ENCODE assay signal across 7 cellular contexts in genomic region chr14:36271939-36272907, GRCh38. TPM values are rescaled to one million over a fixed set of nuclear protein-coding genes. Genes with fewer than 3 reads are reported as not detected.
DNase-seq lines count a peak whose midpoint lies in the region; ATAC-seq, FAIRE-seq and TF ChIP-seq lines count a peak whose summit lies in the region.

No MANE protein-coding gene starts in this region.

- no peaks in the 10 kb centered on the region for H3K36me3 Mint-ChIP-seq in activated naive CD8-positive, alpha-beta T cell

- H3K79me2 ChIP-seq in HepG2 (ENCODE audit: insufficient read depth, low read length) = no peaks in the 10 kb centered on the region

- TF ChIP-seq RAD21 in HepG2 (CRISPR knock-in tag; IDR thresholded peaks at IDR 0.05) = no peak

- H3K27ac ChIP-seq in HepG2 (ENCODE audit: extremely low read length, insufficient read depth, low read length) = no peak overlapping the region

- H3K27ac Mint-ChIP-seq in activated naive CD8-positive, alpha-beta T cell = no peak overlapping the region
- H3K27ac Mint-ChIP-seq in stimulated activated naive CD8-positive, alpha-beta T cell treated with anti-CD3 and anti-CD28 coated beads, Interleukin-15, amount 100 ng/mL, for 72 hours = peak overlapping the region in 1 of 2 donors; percentile 47

- in situ Hi-C loops in HepG2 (cut with HindIII; ENCODE audit: extremely low pct_ligation_motif_present, low pct_unique_long_range_greater_than_20kb) = no loop called here

- BruUV-seq in HepG2 (replicated peaks; lab: Mats Ljungman, UMichigan) = no TSS peak

- H3K4me2 ChIP-seq in HepG2 (ENCODE audit: low read depth, low read length) = no peak overlapping the region

- no peak for TF ChIP-seq CTCF in HepG2 (CRISPR knock-in tag; IDR thresholded peaks at IDR 0.05)

- intact Hi-C loops in HepG2 (cut with micrococcal nuclease; ENCODE audit: unreplicated experiment) = no loop called here

- no peaks in the 10 kb centered on the region for H3K9me3 Mint-ChIP-seq in activated naive CD8-positive, alpha-beta T cell (ENCODE audit: low read depth)
- H3K9me3 Mint-ChIP-seq in stimulated activated naive CD8-positive, alpha-beta T cell treated with anti-CD3 and anti-CD28 coated beads, Interleukin-15, amount 100 ng/mL, for 72 hours = no peaks in the 10 kb centered on the region

- ATAC-seq in HepG2 (no peak), GM21723 (IDR thresholded peaks at IDR 0.05; ENCODE audit: unreplicated experiment) (no peak)
- ATAC-seq in stimulated activated naive CD8-positive, alpha-beta T cell treated with anti-CD3 and anti-CD28 coated beads, Interleukin-15, amount 100 ng/mL, for 72 hours = peak; percentile 90

- DNase-seq in HPDE6-E6E7 (ENCODE audit: extremely low spot score) (peak; percentile 10), HepG2 (ENCODE audit: low spot score) (no peak), pons (ENCODE audit: low spot score) (no peak)
- peak; percentile 10 to 29 for DNase-seq in stimulated activated naive CD8-positive, alpha-beta T cell treated with anti-CD3 and anti-CD28 coated beads, Interleukin-15, amount 100 ng/mL, for 72 hours
- no peak for DNase-seq in central memory CD4-positive, alpha-beta T cell

- no peak overlapping the region for H2AFZ ChIP-seq in HepG2 (ENCODE audit: low read length)

- H3K36me3 ChIP-seq in HepG2 (replicated peaks in 1 of 2; ENCODE audit: control insufficient read depth in 1 of 2, insufficient read depth in 2 of 2, low read length in 2 of 2) = no peaks in the 10 kb centered on the region

- TF ChIP-seq EP300 in HepG2 (IDR thresholded peaks at IDR 0.05; ENCODE audit: low read depth in 2 of 2, low read length in 2 of 2) = no peak
- TF ChIP-seq EP300 in HepG2 (CRISPR knock-in tag; IDR thresholded peaks at IDR 0.05; ENCODE audit: borderline replicate concordance) = no peak

- no peaks in the 10 kb centered on the region for H4K20me1 ChIP-seq in HepG2 (ENCODE audit: insufficient read depth, low read length)

- no peak for FAIRE-seq in HepG2 (lab: Jason Lieb, UNC)

- H3K4me1 ChIP-seq in HepG2 (ENCODE audit: insufficient read depth, low read length) = no peaks in the 10 kb centered on the region

- TF ChIP-seq POLR2A in HepG2 (IDR thresholded peaks at IDR 0.05; ENCODE audit: insufficient read depth in 1 of 2, low read depth in 2 of 2, low read length in 2 of 2) = no peak

- H3K9me3 ChIP-seq in HepG2 (ENCODE audit: low read length) = no peaks in the 10 kb centered on the region

- POLR2A ChIA-PET in HepG2 (lab: Yijun Ruan, JAX) = no interaction called here

- H3K4me3 ChIP-seq in HepG2 (replicated peaks in 1 of 3; ENCODE audit: insufficient read depth in 1 of 3, low read depth in 2 of 3, low read length in 3 of 3) = no peak overlapping the region

- no peak overlapping the region for H3K9ac ChIP-seq in HepG2 (ENCODE audit: insufficient read depth, low read depth, low read length)

- 25% methylated on average over 29 of the region's 29 CpGs for WGBS in HepG2 (ENCODE audit: low lambda C conversion rate)

- peaks cover 9 to 47% of the 10 kb centered on the region in 2 experiments for H3K27me3 ChIP-seq in HepG2 (ENCODE audit: control insufficient read depth in 1 of 2, insufficient read depth in 2 of 2, low read length in 2 of 2)

- peaks cover 10% of the 10 kb centered on the region for H3K4me1 Mint-ChIP-seq in activated naive CD8-positive, alpha-beta T cell (ENCODE audit: low read depth)
- peaks cover 15% of the 10 kb centered on the region for H3K4me1 Mint-ChIP-seq in stimulated activated naive CD8-positive, alpha-beta T cell treated with anti-CD3 and anti-CD28 coated beads, Interleukin-15, amount 100 ng/mL, for 72 hours

- H3K4me3 Mint-ChIP-seq in activated naive CD8-positive, alpha-beta T cell = peak overlapping the region; percentile 80
- H3K4me3 Mint-ChIP-seq in stimulated activated naive CD8-positive, alpha-beta T cell treated with anti-CD3 and anti-CD28 coated beads, Interleukin-15, amount 100 ng/mL, for 72 hours = peak overlapping the region; percentile 83 to 84

- H3K27me3 Mint-ChIP-seq in activated naive CD8-positive, alpha-beta T cell = peaks cover 33% of the 10 kb centered on the region
- peaks cover 80% of the 10 kb centered on the region for H3K27me3 Mint-ChIP-seq in stimulated activated naive CD8-positive, alpha-beta T cell treated with anti-CD3 and anti-CD28 coated beads, Interleukin-15, amount 100 ng/mL, for 72 hours

- CTCF ChIA-PET in HepG2 (lab: Yijun Ruan, JAX; ENCODE audit: low intra/inter-chr PET ratio, low total read pairs) = no interaction called here

TF ChIP-seq in HepG2, 621 proteins besides CTCF, POLR2A, EP300 and RAD21:
- TF ChIP-seq, protein P1, sequence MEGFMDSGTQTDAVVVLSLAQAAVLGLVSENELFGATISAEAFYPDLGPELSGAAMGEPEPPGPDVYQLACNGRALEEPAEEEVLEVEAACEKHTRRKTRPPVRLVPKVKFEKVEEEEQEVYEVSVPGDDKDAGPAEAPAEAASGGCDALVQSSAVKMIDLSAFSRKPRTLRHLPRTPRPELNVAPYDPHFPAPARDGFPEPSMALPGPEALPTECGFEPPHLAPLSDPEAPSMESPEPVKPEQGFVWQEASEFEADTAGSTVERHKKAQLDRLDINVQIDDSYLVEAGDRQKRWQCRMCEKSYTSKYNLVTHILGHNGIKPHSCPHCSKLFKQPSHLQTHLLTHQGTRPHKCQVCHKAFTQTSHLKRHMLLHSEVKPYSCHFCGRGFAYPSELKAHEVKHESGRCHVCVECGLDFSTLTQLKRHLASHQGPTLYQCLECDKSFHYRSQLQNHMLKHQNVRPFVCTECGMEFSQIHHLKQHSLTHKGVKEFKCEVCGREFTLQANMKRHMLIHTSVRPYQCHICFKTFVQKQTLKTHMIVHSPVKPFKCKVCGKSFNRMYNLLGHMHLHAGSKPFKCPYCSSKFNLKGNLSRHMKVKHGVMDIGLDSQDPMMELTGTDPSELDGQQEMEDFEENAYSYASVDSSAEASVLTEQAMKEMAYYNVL (CRISPR knock-in tag; IDR thresholded peaks at IDR 0.05; ENCODE audit: borderline replicate concordance) = 0 out of 2 replicates have a peak, but pooled peaks have one; percentile 29
- no peak for TF ChIP-seq ATRX (CRISPR knock-in tag; IDR thresholded peaks at IDR 0.05; ENCODE audit: borderline replicate concordance)
- TF ChIP-seq MXD1 (CRISPR knock-in tag; IDR thresholded peaks at IDR 0.05) = peak; percentile 35; the same call in 1 of the 2 replicates

RNA-seq across cellular contexts. Expression of gene MBIP, which starts 48.2 kb away (rescaled TPM):
- total RNA-seq in HepG2 (2016; rRNA removed; fragmentation: Illumina TruSeq; extraction: Trizol) = 48.6 and 57.3 TPM in 2 replicates
- total RNA-seq in HepG2 (2016; cell fraction: cytosol; rRNA removed; fragmentation: Illumina TruSeq; extraction: Trizol; ENCODE audit: low read depth) = 19.5 and 21.3 TPM in 2 replicates
- total RNA-seq in HepG2 (2016; cell fraction: insoluble cytoplasmic fraction; rRNA removed; fragmentation: Illumina TruSeq; extraction: Trizol) = 49.5 and 61.7 TPM in 2 replicates
- total RNA-seq in HepG2 (2016; cell fraction: membrane; rRNA removed; fragmentation: Illumina TruSeq; extraction: Trizol) = 30.4 and 34.4 TPM in 2 replicates
- 106 and 109 TPM in 2 replicates for total RNA-seq in HepG2 (2016; cell fraction: nucleus; rRNA removed; fragmentation: Illumina TruSeq; extraction: Trizol)
- polyA plus RNA-seq in HepG2 (2011; rRNA removed) = 39.3 and 48.1 TPM in 2 replicates
- polyA plus RNA-seq in HepG2 (2011; cell fraction: cytosol; rRNA removed) = 18.8 and 25.7 TPM in 2 replicates
- polyA plus RNA-seq in HepG2 (2011; cell fraction: nucleus; rRNA removed) = 40.5 and 42.5 TPM in 2 replicates
- 36.2 and 44.2 TPM in 2 replicates for polyA plus RNA-seq in HepG2 (2012)
- 9.9 and 10.0 TPM in 2 replicates for polyA plus RNA-seq in HepG2 (2016; cell fraction: cytosol; fragmentation: Illumina TruSeq; extraction: Trizol; ENCODE audit: low read depth)
- 91.0 and 102 TPM in 2 replicates for polyA plus RNA-seq in HepG2 (2016; cell fraction: insoluble cytoplasmic fraction; fragmentation: Illumina TruSeq; extraction: Trizol; ENCODE audit: low read depth)
- polyA plus RNA-seq in HepG2 (2016; cell fraction: membrane; fragmentation: Illumina TruSeq; extraction: Trizol; ENCODE audit: low read depth) = 17.2 and 18.0 TPM in 2 replicates
- 100 and 101 TPM in 2 replicates for polyA plus RNA-seq in HepG2 (2016; cell fraction: nucleus; fragmentation: Illumina TruSeq; extraction: Trizol; ENCODE audit: insufficient read depth, low read depth)
- 13.3 and 28.8 TPM in 2 replicates for polyA minus RNA-seq in HepG2 (2011; rRNA and poly(A)+ RNA removed; ENCODE audit: low replicate concordance)
- polyA minus RNA-seq in HepG2 (2011; cell fraction: cytosol; rRNA and poly(A)+ RNA removed) = 28.0 and 30.0 TPM in 2 replicates
- polyA minus RNA-seq in HepG2 (2011; cell fraction: nucleus; rRNA and poly(A)+ RNA removed) = 191 and 205 TPM in 2 replicates

Comparison
In these comparisons a context has a peak if more than half of its experiments do, and no peak if none do; other contexts are left out.
1. DNase-seq: peak in HPDE6-E6E7 (single experiment) and stimulated activated naive CD8-positive, alpha-beta T cell treated with anti-CD3 and anti-CD28 coated beads, Interleukin-15, amount 100 ng/mL, for 72 hours (2 of 2); none in HepG2 (single experiment), central memory CD4-positive, alpha-beta T cell (single experiment) and pons (single experiment).